Comparison of ENCODE assay signal across 13 cellular contexts in the genomic region with DNA sequence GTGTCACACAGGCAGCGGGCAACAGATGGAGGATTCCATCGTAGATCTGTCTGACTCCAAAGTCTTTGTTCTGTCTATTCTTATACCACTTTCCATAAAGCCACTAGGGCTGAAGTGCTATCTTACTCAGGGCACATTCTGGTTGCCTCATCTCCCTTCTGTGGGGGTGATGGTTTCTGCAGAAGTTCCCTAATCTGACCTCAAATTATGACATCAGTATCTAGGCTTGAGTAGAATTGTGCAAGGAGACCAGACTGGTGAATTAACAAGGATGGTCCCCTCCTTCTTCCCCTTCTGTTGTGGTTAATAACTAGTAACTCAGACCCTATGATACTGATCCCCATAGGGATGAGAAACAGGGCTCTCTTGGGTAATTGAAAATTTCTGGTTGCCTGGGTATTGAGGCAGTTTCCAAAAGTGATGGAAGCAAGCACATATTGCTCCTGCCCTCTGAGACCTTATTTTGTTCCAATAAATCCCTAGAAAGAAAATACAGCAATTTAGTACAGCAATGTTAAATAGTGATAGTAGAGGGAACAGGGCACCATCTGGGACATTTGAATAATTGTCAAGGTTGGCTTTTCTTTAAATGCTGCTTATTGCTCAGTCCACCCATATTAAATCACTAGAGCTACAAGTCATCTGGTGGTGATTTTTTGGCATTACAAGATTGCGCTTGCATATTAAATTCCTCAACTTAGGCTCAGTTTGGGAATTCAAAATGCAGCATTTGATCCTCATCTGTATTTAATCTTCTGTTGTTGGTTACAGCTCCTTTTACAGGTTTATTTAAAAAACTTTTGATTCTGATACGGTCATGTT. TPM values are rescaled to one million over a fixed set of nuclear protein-coding genes. Genes with fewer than 3 reads are reported as not detected.
A peak's percentile ranks its signal among the peaks of the same experiment; 100 is the strongest.
DNase-seq lines count a peak whose midpoint lies in the region; ATAC-seq and TF ChIP-seq lines count a peak whose summit lies in the region.
"Had no signal": no experiment of that assay in that cellular context is flagged by ENCODE, and none has a peak within 500 bp of the region (broad histone marks: within the 10 kb centered on the region; RNA-seq: fewer than 3 reads in every experiment).

No MANE protein-coding gene starts in this region.

- no peak overlapping the region for H3K27ac Mint-ChIP-seq in nephron progenitor cell

- H3K79me2 ChIP-seq in OCI-LY3 (ENCODE audit: low read length): no peaks in the 10 kb centered on the region

- H3K9ac ChIP-seq in OCI-LY3 (ENCODE audit: low read length): no peak overlapping the region

- H3K27ac ChIP-seq in right atrium auricular region: no peak overlapping the region
- H3K27ac ChIP-seq in OCI-LY3 (ENCODE audit: low read length): no peak overlapping the region
- H3K27ac ChIP-seq: adrenal gland, skin epidermis had no signal

- TF ChIP-seq CTCF in right atrium auricular region (IDR thresholded peaks at IDR 0.05): no peak
- no peak for TF ChIP-seq CTCF in OCI-LY3 (IDR thresholded peaks at IDR 0.05; ENCODE audit: low read depth, low read length)
- TF ChIP-seq CTCF in foreskin fibroblast (IDR thresholded peaks at IDR 0.05; ENCODE audit: low read depth, low read length): no peak
- no peak for TF ChIP-seq CTCF in nephron progenitor cell (IDR thresholded peaks at IDR 0.05)

- DNase-seq in Right ventricle myocardium superior: no peak
- no peak for DNase-seq in right atrium auricular region (ENCODE audit: low spot score)
- peak; percentile 3 to 18 for DNase-seq in foreskin fibroblast
- DNase-seq in nephron progenitor cell: no peak
- no peak for DNase-seq in stimulated activated CD4-positive, alpha-beta T cell treated with anti-CD3 and anti-CD28 coated beads, Interleukin-4, amount 100 ng/mL, for 24 hours
- DNase-seq: HCEC 1CT; NCI-H510A treated with DMSO at 0.1 percent for 48 hours; stimulated activated naive CD4-positive, alpha-beta T cell had no signal

- peaks cover 47% of the 10 kb centered on the region for H3K4me1 Mint-ChIP-seq in nephron progenitor cell

- H3K4me1 ChIP-seq in right atrium auricular region (peaks cover 0 to 4% of the 10 kb centered on the region in 2 donors), OCI-LY3 (ENCODE audit: low read length) (peaks cover 13% of the 10 kb centered on the region)

- no peaks in the 10 kb centered on the region for H3K36me3 Mint-ChIP-seq in nephron progenitor cell (ENCODE audit: low read depth)

- no peak overlapping the region for H2AFZ ChIP-seq in OCI-LY3 (ENCODE audit: low read depth, low read length)

- H3K36me3 ChIP-seq in right atrium auricular region (no peaks in the 10 kb centered on the region), OCI-LY3 (replicated peaks; ENCODE audit: low read depth, low read length) (no peaks in the 10 kb centered on the region)
- H3K36me3 ChIP-seq: adrenal gland had no signal

- H3K4me3 ChIP-seq in right atrium auricular region (no peak overlapping the region), OCI-LY3 (ENCODE audit: low read length) (no peak overlapping the region), foreskin fibroblast (ENCODE audit: low read depth in 1 of 2, low read length in 2 of 2) (no peak overlapping the region)
- H3K4me3 ChIP-seq: adrenal gland, skin epidermis had no signal

- H3K9me3 Mint-ChIP-seq in nephron progenitor cell: peaks cover 4% of the 10 kb centered on the region

- H3K4me2 ChIP-seq in OCI-LY3 (ENCODE audit: low read length): peak overlapping the region; percentile 1; the same call in 1 of the 2 replicates

- intact Hi-C loops in Right ventricle myocardium superior (cut with DNase I): no loop called here

- H3K9me3 ChIP-seq in right atrium auricular region: no peaks in the 10 kb centered on the region
- no peaks in the 10 kb centered on the region for H3K9me3 ChIP-seq in OCI-LY3 (ENCODE audit: insufficient read depth, low read length)
- H3K9me3 ChIP-seq: adrenal gland had no signal

- no peaks in the 10 kb centered on the region for H3K27me3 ChIP-seq in right atrium auricular region
- H3K27me3 ChIP-seq in OCI-LY3 (ENCODE audit: low read depth, low read length): no peaks in the 10 kb centered on the region; the same call in 1 of the 2 replicates

- peaks cover 3% of the 10 kb centered on the region for H3K27me3 Mint-ChIP-seq in nephron progenitor cell (ENCODE audit: low read depth, poor library complexity)

- H3K4me3 Mint-ChIP-seq in nephron progenitor cell: no peak overlapping the region

- peak; percentile 39 for ATAC-seq in Right ventricle myocardium superior (ENCODE audit: poor library complexity)
- no peak for ATAC-seq in GM21723 (IDR thresholded peaks at IDR 0.05; ENCODE audit: unreplicated experiment)
- no peak for ATAC-seq in HG03097 (IDR thresholded peaks at IDR 0.05; ENCODE audit: low FRiP score, unreplicated experiment)

- H4K20me1 ChIP-seq in OCI-LY3 (ENCODE audit: insufficient read depth, low read length): no peaks in the 10 kb centered on the region

RNA-seq across cellular contexts. Expression of a gene that starts 57.3 kb away (rescaled TPM):
- total RNA-seq in Right ventricle myocardium superior: 117 TPM
- total RNA-seq in right atrium auricular region: 100 to 1,000 TPM; 101 to 184 TPM

Comparison
In these comparisons a context has a peak if more than half of its experiments do, and no peak if none do; other contexts are left out.
1. DNase-seq: peak in foreskin fibroblast (2 of 2); none in Right ventricle myocardium superior (single experiment), right atrium auricular region (single experiment), nephron progenitor cell (single experiment) and stimulated activated CD4-positive, alpha-beta T cell treated with anti-CD3 and anti-CD28 coated beads, Interleukin-4, amount 100 ng/mL, for 24 hours (single experiment).